Comparison of ENCODE assay signal across 23 cellular contexts in the genomic region with DNA sequence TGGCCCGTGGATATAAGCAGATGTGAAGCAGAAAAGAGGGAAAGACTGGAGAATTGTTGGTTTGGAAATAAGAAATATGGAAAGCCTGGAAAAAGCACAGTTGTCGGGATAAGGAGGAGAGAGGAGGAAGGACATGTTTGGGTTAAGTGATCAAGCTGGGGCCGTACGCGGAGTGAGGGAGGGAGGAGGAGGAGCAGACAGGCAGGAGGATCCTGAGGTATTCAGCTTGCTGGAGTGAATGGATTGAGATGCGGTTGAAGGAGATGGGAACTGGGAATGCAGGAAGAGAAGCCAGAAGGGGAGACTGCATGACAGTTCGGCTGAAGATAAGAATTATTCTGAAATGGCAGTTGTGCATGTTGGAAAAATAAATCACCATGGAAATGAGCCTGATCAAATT. TPM values are rescaled to one million over a fixed set of nuclear protein-coding genes. Genes with fewer than 3 reads are reported as not detected.
"Had no signal": no experiment of that assay in that cellular context is flagged by ENCODE, and none has a peak within 500 bp of the region (broad histone marks: within the 10 kb centered on the region; RNA-seq: fewer than 3 reads in every experiment).

No MANE protein-coding gene starts in this region.

- H3K36me3 ChIP-seq: adrenal gland, colonic mucosa, esophagus muscularis mucosa, lower lobe of right lung, prostate gland, suprapubic skin, upper lobe of left lung had no signal

- H3K4me1 ChIP-seq: adrenal gland, colonic mucosa, esophagus muscularis mucosa, lower lobe of right lung, prostate gland, suprapubic skin, upper lobe of left lung had no signal

- H3K27ac Mint-ChIP-seq: activated CD8-positive, alpha-beta memory T cell treated with anti-CD3 and anti-CD28 coated beads, Interleukin-2, amount 10 ng/mL, durations not matched to agents 7 days and 5 days; activated naive CD4-positive, alpha-beta T cell treated with anti-CD3 and anti-CD28 coated beads, Interleukin-2, amount 50 U/mL, for 24 hours; activated T-helper 2 cell treated with anti-CD3 and anti-CD28 coated beads, Interferon-gamma antibody, Interleukin-2, Interleukin-4, amounts not matched to agents 10 μg/mL and 5 μg/mL and 100 μg/mL, durations not matched to agents 14 hours and 24 hours and 36 hours; immature natural killer cell; naive B cell; stimulated activated naive CD8-positive, alpha-beta T cell treated with anti-CD3 and anti-CD28 coated beads, Interleukin-15, Interleukin-2, amounts not matched to agents 100 ng/mL and 50 ng/mL, for 24 hours had no signal

- H3K27me3 ChIP-seq: adrenal gland, colonic mucosa, esophagus muscularis mucosa, suprapubic skin, upper lobe of left lung had no signal

- H3K4me3 Mint-ChIP-seq: activated CD8-positive, alpha-beta memory T cell treated with anti-CD3 and anti-CD28 coated beads, Interleukin-2, amount 10 ng/mL, durations not matched to agents 7 days and 5 days; activated naive CD4-positive, alpha-beta T cell treated with anti-CD3 and anti-CD28 coated beads, Interleukin-2, amount 50 U/mL, for 24 hours; immature natural killer cell; naive B cell; stimulated activated naive CD8-positive, alpha-beta T cell treated with anti-CD3 and anti-CD28 coated beads, Interleukin-15, Interleukin-2, amounts not matched to agents 100 ng/mL and 50 ng/mL, for 24 hours had no signal

- ATAC-seq: activated CD8-positive, alpha-beta memory T cell treated with anti-CD3 and anti-CD28 coated beads, Interleukin-2, amount 10 ng/mL, durations not matched to agents 7 days and 5 days; left cardiac atrium; lower lobe of right lung; right cardiac atrium had no signal

- H3K4me1 Mint-ChIP-seq: activated CD8-positive, alpha-beta memory T cell treated with anti-CD3 and anti-CD28 coated beads, Interleukin-2, amount 10 ng/mL, durations not matched to agents 7 days and 5 days; activated naive CD4-positive, alpha-beta T cell treated with anti-CD3 and anti-CD28 coated beads, Interleukin-2, amount 50 U/mL, for 24 hours; immature natural killer cell; naive B cell had no signal

- H3K9me3 Mint-ChIP-seq: activated naive CD4-positive, alpha-beta T cell treated with anti-CD3 and anti-CD28 coated beads, Interleukin-2, amount 50 U/mL, for 24 hours had no signal

- H3K27me3 Mint-ChIP-seq: activated CD8-positive, alpha-beta memory T cell treated with anti-CD3 and anti-CD28 coated beads, Interleukin-2, amount 10 ng/mL, durations not matched to agents 7 days and 5 days; activated naive CD4-positive, alpha-beta T cell treated with anti-CD3 and anti-CD28 coated beads, Interleukin-2, amount 50 U/mL, for 24 hours; naive B cell; stimulated activated naive CD8-positive, alpha-beta T cell treated with anti-CD3 and anti-CD28 coated beads, Interleukin-15, Interleukin-2, amounts not matched to agents 100 ng/mL and 50 ng/mL, for 24 hours had no signal

- H3K4me3 ChIP-seq: adrenal gland, colonic mucosa, esophagus muscularis mucosa, lower lobe of right lung, prostate gland, suprapubic skin, upper lobe of left lung had no signal

- H3K27ac ChIP-seq: adrenal gland, colonic mucosa, esophagus muscularis mucosa, lower lobe of right lung, prostate gland, suprapubic skin, upper lobe of left lung had no signal

- H3K36me3 Mint-ChIP-seq: activated CD8-positive, alpha-beta memory T cell treated with anti-CD3 and anti-CD28 coated beads, Interleukin-2, amount 10 ng/mL, durations not matched to agents 7 days and 5 days; activated naive CD4-positive, alpha-beta T cell treated with anti-CD3 and anti-CD28 coated beads, Interleukin-2, amount 50 U/mL, for 24 hours; immature natural killer cell; naive B cell had no signal

- DNase-seq: activated CD4-positive, alpha-beta T cell treated with anti-CD3 and anti-CD28 coated beads for 1 hour; activated CD4-positive, alpha-beta T cell treated with anti-CD3 and anti-CD28 coated beads, Interleukin-2, amount 50 U/mL, for 48 hours; activated CD8-positive, alpha-beta memory T cell treated with anti-CD3 and anti-CD28 coated beads, Interleukin-2, amount 10 ng/mL, durations not matched to agents 7 days and 5 days; activated T-cell treated with anti-CD3 and anti-CD28 coated beads, Interleukin-2, amount 50 U/mL, for 1 hour; adrenal gland; colonic mucosa; hippocampal formation; immature natural killer cell; left cardiac atrium; lower lobe of right lung; naive B cell; nucleus accumbens; right cardiac atrium; small intestine; upper lobe of left lung had no signal

- H3K9me3 ChIP-seq: adrenal gland, colonic mucosa, esophagus muscularis mucosa, lower lobe of right lung, prostate gland, suprapubic skin, upper lobe of left lung had no signal

RNA-seq across cellular contexts. Expression of gene ZFP42, which starts 21.2 kb away (rescaled TPM):
- total RNA-seq: activated CD8-positive, alpha-beta memory T cell treated with anti-CD3 and anti-CD28 coated beads, Interleukin-2, amount 10 ng/mL, durations not matched to agents 7 days and 5 days; activated T-helper 2 cell treated with anti-CD3 and anti-CD28 coated beads, Interferon-gamma antibody, Interleukin-2, Interleukin-4, amounts not matched to agents 10 μg/mL and 5 μg/mL and 100 μg/mL, durations not matched to agents 14 hours and 24 hours and 36 hours; esophagus muscularis mucosa; left cardiac atrium; lower lobe of right lung; mononuclear cell; right cardiac atrium; suprapubic skin; T-helper 1 cell treated with Interleukin-12 subunit alpha and Interleukin-12 subunit beta and Interleukin-4 antibody, amounts not matched to agents 30 ng/mL and 1 ng/mL, for 36 hours had no signal
- polyA plus RNA-seq: adrenal gland, immature natural killer cell, right cardiac atrium, small intestine had no signal
